Comparison of ENCODE assay signal across 8 cellular contexts in genomic region chr6:44074383-44075136, GRCh38. TPM values are rescaled to one million over a fixed set of nuclear protein-coding genes. Genes with fewer than 3 reads are reported as not detected.
DNase-seq lines count a peak whose midpoint lies in the region; ATAC-seq and TF ChIP-seq lines count a peak whose summit lies in the region.

No MANE protein-coding gene starts in this region.

- peaks cover 19% of the 10 kb centered on the region for H3F3A ChIP-seq in MM.1S (ENCODE audit: insufficient read depth, low read length)

- peak; percentile 94 for DNase-seq in A673 (ENCODE audit: low spot score)
- peak; percentile 83 for DNase-seq in MM.1S
- peak; percentile 33 to 37 for DNase-seq in activated T-helper 1 cell treated with anti-CD3 and anti-CD28 coated beads, Interleukin-2, amount 50 U/mL, for 16 hours (ENCODE audit: low read depth in 1 of 2, low spot score in 1 of 2)
- peak; percentile 85 for DNase-seq in germinal center (ENCODE audit: low spot score)
- DNase-seq in putamen (ENCODE audit: low spot score): peak; percentile 75
- no peak for DNase-seq in NCI-H1048 (lab: John Stamatoyannopoulos, UW)
- DNase-seq in GOT3 (lab: John Stamatoyannopoulos, UW): no peak

- H3K4me3 ChIP-seq in A673 (ENCODE audit: low read depth, low read length, poor library complexity, severe bottlenecking): peak overlapping the region; percentile 39
- H3K4me3 ChIP-seq in MM.1S (ENCODE audit: low read length): peak overlapping the region; percentile 49

- no peaks in the 10 kb centered on the region for H4K20me1 ChIP-seq in MM.1S (ENCODE audit: insufficient read depth, low read length)

- H3K9me3 ChIP-seq in A673 (ENCODE audit: low read depth, low read length, poor library complexity, severe bottlenecking) (no peaks in the 10 kb centered on the region), MM.1S (replicated peaks; ENCODE audit: insufficient read depth, low read length) (no peaks in the 10 kb centered on the region)

- H3K4me1 ChIP-seq in A673 (ENCODE audit: insufficient read depth, low read length, poor library complexity, severe bottlenecking) (peaks cover 44% of the 10 kb centered on the region), MM.1S (ENCODE audit: low read length) (peaks cover 28% of the 10 kb centered on the region)

- H3K36me3 ChIP-seq in A673 (ENCODE audit: insufficient read depth, low read length, poor library complexity, severe bottlenecking) (no peaks in the 10 kb centered on the region), MM.1S (replicated peaks; ENCODE audit: insufficient read depth, low read length) (no peaks in the 10 kb centered on the region)

- TF ChIP-seq CTCF in A673 (conservative IDR thresholded peaks at IDR 0.05; ENCODE audit: low read depth, low read length) (peak; percentile 99), MM.1S (IDR thresholded peaks at IDR 0.05; ENCODE audit: low read length) (peak; percentile 90)

- H3K27ac ChIP-seq in A673 (ENCODE audit: low read depth, low read length, poor library complexity, severe bottlenecking) (peak overlapping the region; percentile 78), MM.1S (ENCODE audit: low read length) (peak overlapping the region; percentile 41; the same call in 1 of the 2 replicates)

- CTCF ChIA-PET in A673 (lab: Charles Lee): interaction anchor here (0.6 to 3.6 kb wide), 7 partner anchors 11 to 1170 kb away, joined by 3 to 49 read pairs (median 6); partner anchors contain the start of gene VEGFA

- POLR2A ChIA-PET in A673 (lab: Charles Lee; ENCODE audit: low non-redundant PET): no interaction called here

- H3K9me2 ChIP-seq in MM.1S (replicated peaks; ENCODE audit: insufficient read depth, low read length): no peaks in the 10 kb centered on the region

- H3K9ac ChIP-seq in MM.1S (ENCODE audit: low read length): peak overlapping the region; percentile 42; the same call in 1 of the 2 replicates

- peak overlapping the region; percentile 88 for H3K4me2 ChIP-seq in MM.1S (ENCODE audit: low read depth, low read length)

- H2AFZ ChIP-seq in MM.1S (ENCODE audit: low read length): peak overlapping the region; percentile 90

- H3K27me3 ChIP-seq in A673 (replicated peaks; ENCODE audit: insufficient read depth, low read depth, low read length, poor library complexity): no peaks in the 10 kb centered on the region
- no peaks in the 10 kb centered on the region for H3K27me3 ChIP-seq in MM.1S (replicated peaks; ENCODE audit: insufficient read depth, low read length)

- H3K79me2 ChIP-seq in MM.1S (ENCODE audit: low read length): no peaks in the 10 kb centered on the region

- ATAC-seq in GM21360 (IDR thresholded peaks at IDR 0.05; ENCODE audit: unreplicated experiment): peak; percentile 39

- no TSS peak for BruUV-seq in A673 (replicated peaks; lab: Mats Ljungman, UMichigan)

- intact Hi-C loops in A673 (cut with micrococcal nuclease; ENCODE audit: unreplicated experiment): loop anchor here (1.0 kb wide), 2 partner anchors 305 to 351 kb away; no protein-coding TSS in a partner anchor

RNA-seq across cellular contexts. Expression of gene MRPL14, which starts 52.7 kb away (rescaled TPM):
- total RNA-seq in A673 (2021): 78.8 and 80.4 TPM in 2 replicates

RNA-seq across cellular contexts. Expression of gene TMEM63B, which starts 52.8 kb away (rescaled TPM):
- 32.0 and 34.2 TPM in 2 replicates for total RNA-seq in A673 (2021)

Comparison
In these comparisons a context has a peak if more than half of its experiments do, and no peak if none do; other contexts are left out.
1. DNase-seq: peak in A673 (single experiment), MM.1S (single experiment), activated T-helper 1 cell treated with anti-CD3 and anti-CD28 coated beads, Interleukin-2, amount 50 U/mL, for 16 hours (2 of 2), germinal center (single experiment) and putamen (single experiment); none in NCI-H1048 (single experiment) and GOT3 (single experiment).